Comparison of ENCODE assay signal across 11 cellular contexts in the genomic region with DNA sequence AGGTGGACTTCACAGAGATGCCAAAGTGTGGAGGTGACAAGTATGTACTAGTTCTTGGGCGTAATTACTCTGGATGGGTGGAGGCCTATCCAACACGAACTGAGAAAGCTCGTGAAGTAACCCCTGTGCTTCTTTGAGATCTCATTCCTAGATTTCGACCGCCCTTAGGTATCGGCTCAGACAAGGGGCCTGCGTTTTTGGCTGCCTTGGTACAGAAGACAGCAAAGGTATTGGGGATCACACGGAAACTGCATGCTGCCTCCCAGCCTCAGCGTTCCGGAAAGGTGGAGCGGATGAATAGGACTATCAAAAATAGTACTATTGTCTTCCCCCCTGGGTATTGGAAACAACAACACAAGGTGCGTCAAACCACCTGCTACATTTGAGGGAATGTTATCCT. TPM values are rescaled to one million over a fixed set of nuclear protein-coding genes. Genes with fewer than 3 reads are reported as not detected.
"Had no signal": no experiment of that assay in that cellular context is flagged by ENCODE, and none has a peak within 500 bp of the region (broad histone marks: within the 10 kb centered on the region; RNA-seq: fewer than 3 reads in every experiment).

No MANE protein-coding gene starts in this region.

RNA-seq across cellular contexts. Expression of gene DEFB131A, which starts 35.9 kb away (rescaled TPM):
- total RNA-seq: activated B cell treated with CpG ODN at 0.5 μM for 24 hours; activated CD4-positive, alpha-beta memory T cell treated with anti-CD3 and anti-CD28 coated beads, Interleukin-2, amount 10 ng/mL, durations not matched to agents 7 days and 5 days; activated CD4-positive, alpha-beta T cell treated with anti-CD3 and anti-CD28 coated beads, Interleukin-2, amount 10 ng/mL, durations not matched to agents 7 days and 5 days; activated CD8-positive, alpha-beta memory T cell treated with anti-CD3 and anti-CD28 coated beads, Interleukin-2, amount 10 ng/mL, durations not matched to agents 7 days and 5 days; activated CD8-positive, alpha-beta T cell treated with anti-CD3 and anti-CD28 coated beads, Interleukin-2, amount 10 ng/mL, durations not matched to agents 7 days and 5 days; activated naive CD8-positive, alpha-beta T cell treated with anti-CD3 and anti-CD28 coated beads, Interleukin-2, amount 10 ng/mL, durations not matched to agents 7 days and 5 days; activated T-helper 2 cell treated with anti-CD3 and anti-CD28 coated beads, Interferon-gamma antibody, Interleukin-2, Interleukin-4, amounts not matched to agents 10 μg/mL and 5 μg/mL and 100 μg/mL, durations not matched to agents 14 hours and 24 hours and 36 hours; ascending aorta; bronchial epithelial cell; cardiac muscle cell had no signal
- polyA plus RNA-seq: adipose tissue, cardiac muscle cell had no signal
